Comparison of ENCODE assay signal across 20 cellular contexts in the genomic region with DNA sequence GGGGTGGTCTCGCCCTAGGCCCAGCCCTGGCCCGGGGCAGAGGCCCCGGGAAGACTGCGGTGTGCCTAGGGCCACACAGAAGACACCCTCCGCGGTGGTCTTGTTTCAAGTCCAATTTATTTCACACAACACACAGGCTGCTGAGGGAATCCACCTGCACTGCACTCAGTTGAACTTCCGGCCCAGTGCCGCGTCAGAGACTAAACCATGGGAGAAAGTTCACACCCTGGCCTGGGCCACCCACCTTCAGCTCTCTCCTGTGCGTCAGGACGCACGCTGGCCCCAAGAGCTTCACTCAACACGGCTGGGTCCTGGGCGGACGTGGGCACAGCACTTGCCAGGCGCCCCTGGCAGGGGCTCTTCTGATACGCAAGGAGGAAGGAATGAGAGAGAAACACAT.
"Had no signal": no experiment of that assay in that cellular context is flagged by ENCODE, and none has a peak within 500 bp of the region (broad histone marks: within the 10 kb centered on the region; RNA-seq: fewer than 3 reads in every experiment).

No MANE protein-coding gene starts in this region.

- H3K9ac ChIP-seq: neural progenitor cell had no signal

- H3K4me3 Mint-ChIP-seq: naive thymus-derived CD8-positive, alpha-beta T cell; neural progenitor cell had no signal

- H3K27ac ChIP-seq: colonic mucosa, foreskin keratinocyte, hepatocyte, neural progenitor cell, ovary, right atrium auricular region, sigmoid colon, skin epidermis, stomach, thoracic aorta, transverse colon had no signal

- H3K36me3 ChIP-seq: colonic mucosa, neural progenitor cell, ovary had no signal

- H3K4me1 ChIP-seq: colonic mucosa, foreskin keratinocyte, right atrium auricular region, sigmoid colon had no signal

- H3K79me2 ChIP-seq: hepatocyte had no signal

- H2AFZ ChIP-seq: hepatocyte, neural progenitor cell had no signal

- H3K27me3 ChIP-seq: colonic mucosa, foreskin keratinocyte, hepatocyte, neural progenitor cell, ovary, right atrium auricular region, sigmoid colon, stomach, transverse colon had no signal

- DNase-seq: colonic mucosa; dermis blood vessel endothelial cell; erythroblast; foreskin keratinocyte; left colon; nucleus accumbens; ovary; sigmoid colon; stimulated activated CD4-positive, alpha-beta T cell treated with anti-CD3 and anti-CD28 coated beads, Interleukin-2, amount 100 ng/mL, for 24 hours; stimulated activated CD4-positive, alpha-beta T cell treated with anti-CD3 and anti-CD28 coated beads, Interleukin-4, amount 100 ng/mL, for 4 hours; stimulated activated naive CD4-positive, alpha-beta T cell; stomach; substantia nigra; transverse colon had no signal

- H3K9me3 ChIP-seq: colonic mucosa, ovary, right atrium auricular region, sigmoid colon, stomach, thoracic aorta, transverse colon had no signal

- H3K27me3 Mint-ChIP-seq: naive thymus-derived CD8-positive, alpha-beta T cell had no signal

- H3K4me2 ChIP-seq: hepatocyte, neural progenitor cell had no signal

- H3K9me3 Mint-ChIP-seq: naive thymus-derived CD8-positive, alpha-beta T cell; neural progenitor cell had no signal

- ATAC-seq: foreskin keratinocyte; left colon; naive thymus-derived CD8-positive, alpha-beta T cell had no signal

- H3K4me3 ChIP-seq: colonic mucosa, hepatocyte, neural progenitor cell, ovary, right atrium auricular region, sigmoid colon, skin epidermis, stomach, thoracic aorta, transverse colon had no signal
